8 cellular contexts compared by ENCODE assay signal in genomic region chr10:22988581-22989360, GRCh38.
DNase-seq lines count a peak whose midpoint lies in the region; TF ChIP-seq lines count a peak whose summit lies in the region.

No MANE protein-coding gene starts in this region.

- H2AFZ ChIP-seq in Karpas-422 (ENCODE audit: low read length), result no peak overlapping the region

- no peak overlapping the region for H3K27ac ChIP-seq in Karpas-422 (ENCODE audit: low read length)
- no peak overlapping the region for H3K27ac ChIP-seq in tibial nerve

- H3K36me3 Mint-ChIP-seq in activated T-helper 2 cell treated with anti-CD3 and anti-CD28 coated beads, Interferon-gamma antibody, Interleukin-2, Interleukin-4, amounts not matched to agents 10 μg/mL and 5 μg/mL and 100 μg/mL, durations not matched to agents 14 hours and 24 hours and 36 hours (ENCODE audit: low read depth), result no peaks in the 10 kb centered on the region
- no peaks in the 10 kb centered on the region for H3K36me3 Mint-ChIP-seq in osteocyte (ENCODE audit: unreplicated experiment)

- no peak overlapping the region for H3K4me2 ChIP-seq in Karpas-422 (ENCODE audit: low read depth, low read length, poor library complexity, severe bottlenecking)

- H3K4me3 ChIP-seq in Karpas-422 (ENCODE audit: low read length) (no peak overlapping the region), foreskin fibroblast (ENCODE audit: low read depth in 1 of 2, low read length in 2 of 2) (no peak overlapping the region), tibial nerve (no peak overlapping the region)

- no peaks in the 10 kb centered on the region for H3K9me2 ChIP-seq in Karpas-422 (replicated peaks; ENCODE audit: insufficient read depth, low read length)

- peaks cover 16% of the 10 kb centered on the region for H3K27me3 Mint-ChIP-seq in activated T-helper 2 cell treated with anti-CD3 and anti-CD28 coated beads, Interferon-gamma antibody, Interleukin-2, Interleukin-4, amounts not matched to agents 10 μg/mL and 5 μg/mL and 100 μg/mL, durations not matched to agents 14 hours and 24 hours and 36 hours (ENCODE audit: low read depth)
- H3K27me3 Mint-ChIP-seq in osteocyte (ENCODE audit: unreplicated experiment), result peaks cover 43% of the 10 kb centered on the region

- WGBS in tibial nerve, 2 donors, result 4% methylated on average over 12 of the region's 12 CpGs

- no peak overlapping the region for H3K9ac ChIP-seq in Karpas-422 (ENCODE audit: low read length)

- TF ChIP-seq CTCF in foreskin fibroblast (IDR thresholded peaks at IDR 0.05; ENCODE audit: low read depth, low read length) (peak; percentile 83), osteocyte (IDR thresholded peaks at IDR 0.05) (peak; percentile 90), tibial nerve (IDR thresholded peaks at IDR 0.05) (peak; percentile 79 to 92 (median 89))

- no peak overlapping the region for H3K4me3 Mint-ChIP-seq in activated T-helper 2 cell treated with anti-CD3 and anti-CD28 coated beads, Interferon-gamma antibody, Interleukin-2, Interleukin-4, amounts not matched to agents 10 μg/mL and 5 μg/mL and 100 μg/mL, durations not matched to agents 14 hours and 24 hours and 36 hours (ENCODE audit: low read depth)
- H3K4me3 Mint-ChIP-seq in osteocyte (ENCODE audit: unreplicated experiment), result no peak overlapping the region

- H3K4me1 Mint-ChIP-seq in activated T-helper 2 cell treated with anti-CD3 and anti-CD28 coated beads, Interferon-gamma antibody, Interleukin-2, Interleukin-4, amounts not matched to agents 10 μg/mL and 5 μg/mL and 100 μg/mL, durations not matched to agents 14 hours and 24 hours and 36 hours (ENCODE audit: low read depth), result peaks cover 14% of the 10 kb centered on the region
- no peaks in the 10 kb centered on the region for H3K4me1 Mint-ChIP-seq in osteocyte (ENCODE audit: unreplicated experiment)

- H3K9me3 Mint-ChIP-seq in activated T-helper 2 cell treated with anti-CD3 and anti-CD28 coated beads, Interferon-gamma antibody, Interleukin-2, Interleukin-4, amounts not matched to agents 10 μg/mL and 5 μg/mL and 100 μg/mL, durations not matched to agents 14 hours and 24 hours and 36 hours, result no peaks in the 10 kb centered on the region
- H3K9me3 Mint-ChIP-seq in osteocyte (ENCODE audit: unreplicated experiment), result no peaks in the 10 kb centered on the region

- H3K4me1 ChIP-seq in Karpas-422 (ENCODE audit: low read length), result no peaks in the 10 kb centered on the region
- peaks cover 0 to 20% (median 0%) of the 10 kb centered on the region in 4 donors for H3K4me1 ChIP-seq in tibial nerve

- no peaks in the 10 kb centered on the region for H3K9me3 ChIP-seq in Karpas-422 (ENCODE audit: low read length)
- H3K9me3 ChIP-seq in tibial nerve, result no peaks in the 10 kb centered on the region

- H3K36me3 ChIP-seq in Karpas-422 (ENCODE audit: insufficient read depth, low read length) (no peaks in the 10 kb centered on the region), tibial nerve (no peaks in the 10 kb centered on the region)

- no peaks in the 10 kb centered on the region for H3K79me2 ChIP-seq in Karpas-422 (ENCODE audit: low read length)

- TF ChIP-seq EP300 in tibial nerve (IDR thresholded peaks at IDR 0.05), result peak in 1 of 2 donors; percentile 68

- intact Hi-C loops in activated T-helper 2 cell treated with anti-CD3 and anti-CD28 coated beads, Interferon-gamma antibody, Interleukin-2, Interleukin-4, amounts not matched to agents 10 μg/mL and 5 μg/mL and 100 μg/mL, durations not matched to agents 14 hours and 24 hours and 36 hours (cut with micrococcal nuclease), result loop anchor here (2.0 to 10.0 kb wide), 7 partner anchors 304 to 996 kb away; no protein-coding TSS in a partner anchor

- H4K20me1 ChIP-seq in Karpas-422 (ENCODE audit: insufficient read depth, low read depth, low read length), result no peaks in the 10 kb centered on the region

- H3K27ac Mint-ChIP-seq in activated T-helper 2 cell treated with anti-CD3 and anti-CD28 coated beads, Interferon-gamma antibody, Interleukin-2, Interleukin-4, amounts not matched to agents 10 μg/mL and 5 μg/mL and 100 μg/mL, durations not matched to agents 14 hours and 24 hours and 36 hours, result no peak overlapping the region
- H3K27ac Mint-ChIP-seq in osteocyte (ENCODE audit: unreplicated experiment), result no peak overlapping the region

- peak; percentile 50 to 66 for DNase-seq in NOMO-1 (lab: John Stamatoyannopoulos, UW; ENCODE audit: unreplicated experiment in 2 of 2)
- DNase-seq in NOMO-1 treated with dmso at 0.1 percent for 144 hours (lab: John Stamatoyannopoulos, UW; ENCODE audit: unreplicated experiment), result no peak
- peak; percentile 87 for DNase-seq in Karpas-422
- DNase-seq in SHP77 (lab: John Stamatoyannopoulos, UW), result peak; percentile 50 to 61
- peak; percentile 47 for DNase-seq in activated T-helper 2 cell treated with anti-CD3 and anti-CD28 coated beads, Interferon-gamma antibody, Interleukin-2, Interleukin-4, amounts not matched to agents 10 μg/mL and 5 μg/mL and 100 μg/mL, durations not matched to agents 14 hours and 24 hours and 36 hours (ENCODE audit: low spot score)
- DNase-seq in foreskin fibroblast, result peak; percentile 27 to 81
- DNase-seq in osteocyte (ENCODE audit: extremely low spot score, unreplicated experiment), result no peak
- DNase-seq in tibial nerve (ENCODE audit: low spot score in 2 of 2), result peak; percentile 38 to 82

- H3K27me3 ChIP-seq in Karpas-422 (ENCODE audit: low read length) (no peaks in the 10 kb centered on the region), tibial nerve (peaks cover 0 to 11% of the 10 kb centered on the region in 2 donors)

- no peak for TF ChIP-seq POLR2A in tibial nerve (IDR thresholded peaks at IDR 0.05)

Comparison
In these comparisons a context has a peak if more than half of its experiments do, and no peak if none do; other contexts are left out.
1. DNase-seq: peak in NOMO-1 (2 of 2), Karpas-422 (single experiment), SHP77 (2 of 2), activated T-helper 2 cell treated with anti-CD3 and anti-CD28 coated beads, Interferon-gamma antibody, Interleukin-2, Interleukin-4, amounts not matched to agents 10 μg/mL and 5 μg/mL and 100 μg/mL, durations not matched to agents 14 hours and 24 hours and 36 hours (single experiment), foreskin fibroblast (2 of 2) and tibial nerve (2 of 2); none in NOMO-1 treated with dmso at 0.1 percent for 144 hours (single experiment) and osteocyte (single experiment).
2. Peak in every context shown above with its lines, with median percentiles within 50 percentile points of each other: CTCF ChIP-seq.